Comparison of ENCODE assay signal across 2 cellular contexts in the genomic region with DNA sequence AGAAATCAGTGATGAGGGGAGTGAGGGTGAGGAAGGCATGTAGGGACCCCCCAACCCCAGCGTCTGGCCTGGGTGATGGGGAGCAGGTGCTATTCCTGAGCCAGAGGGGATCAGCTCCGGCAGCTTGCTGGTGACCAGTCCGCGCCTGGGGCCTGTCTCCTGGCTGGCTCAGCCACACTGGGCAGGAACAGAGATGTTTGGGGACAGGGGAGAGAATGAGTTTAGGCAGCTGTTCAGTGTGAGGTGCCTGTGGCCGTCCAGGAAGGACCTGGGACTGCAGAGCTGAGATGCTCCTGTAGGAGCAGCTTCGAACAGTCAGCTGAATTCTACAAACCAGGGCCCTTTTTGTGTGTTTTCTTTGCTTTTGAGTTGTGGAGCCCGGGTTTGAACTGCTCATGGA.
TF ChIP-seq lines count a peak whose summit lies in the region.

No MANE protein-coding gene starts in this region.

TF ChIP-seq in A549, 52 proteins besides CTCF, POLR2A, EP300 and RAD21:
- TF ChIP-seq FOSL2 (IDR thresholded peaks at IDR 0.05) (no peak), FOSL2 (CRISPR knock-in tag; IDR thresholded peaks at IDR 0.05) (no peak), CBX2 (IDR thresholded peaks at IDR 0.05; ENCODE audit: borderline replicate concordance, low read depth) (no peak), HMGXB4 (CRISPR knock-in tag; IDR thresholded peaks at IDR 0.05; ENCODE audit: borderline replicate concordance) (no peak), RARB (CRISPR knock-in tag; IDR thresholded peaks at IDR 0.05) (no peak), KDM5A (IDR thresholded peaks at IDR 0.05) (no peak), JUN (IDR thresholded peaks at IDR 0.05) (no peak), MYC (IDR thresholded peaks at IDR 0.05; ENCODE audit: borderline replicate concordance, low read length) (no peak), ZSCAN20 (CRISPR knock-in tag; IDR thresholded peaks at IDR 0.05) (no peak), BCL3 (IDR thresholded peaks at IDR 0.05) (no peak), RFX5 (IDR thresholded peaks at IDR 0.05) (no peak), MAFK (IDR thresholded peaks at IDR 0.05; ENCODE audit: partially characterized antibody) (no peak), PBX3 (IDR thresholded peaks at IDR 0.05) (no peak)
- TF ChIP-seq, protein P1, sequence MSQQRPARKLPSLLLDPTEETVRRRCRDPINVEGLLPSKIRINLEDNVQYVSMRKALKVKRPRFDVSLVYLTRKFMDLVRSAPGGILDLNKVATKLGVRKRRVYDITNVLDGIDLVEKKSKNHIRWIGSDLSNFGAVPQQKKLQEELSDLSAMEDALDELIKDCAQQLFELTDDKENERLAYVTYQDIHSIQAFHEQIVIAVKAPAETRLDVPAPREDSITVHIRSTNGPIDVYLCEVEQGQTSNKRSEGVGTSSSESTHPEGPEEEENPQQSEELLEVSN (IDR thresholded peaks at IDR 0.05; ENCODE audit: borderline replicate concordance, low read depth) = no peak
- TF ChIP-seq, protein P2, sequence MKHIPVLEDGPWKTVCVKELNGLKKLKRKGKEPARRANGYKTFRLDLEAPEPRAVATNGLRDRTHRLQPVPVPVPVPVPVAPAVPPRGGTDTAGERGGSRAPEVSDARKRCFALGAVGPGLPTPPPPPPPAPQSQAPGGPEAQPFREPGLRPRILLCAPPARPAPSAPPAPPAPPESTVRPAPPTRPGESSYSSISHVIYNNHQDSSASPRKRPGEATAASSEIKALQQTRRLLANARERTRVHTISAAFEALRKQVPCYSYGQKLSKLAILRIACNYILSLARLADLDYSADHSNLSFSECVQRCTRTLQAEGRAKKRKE (CRISPR knock-in tag; IDR thresholded peaks at IDR 0.05; ENCODE audit: low read depth) = no peak
TF ChIP-seq in A549: peak in this region for 0.

TF ChIP-seq in H1, 55 proteins besides CTCF, POLR2A, EP300 and RAD21:
- TF ChIP-seq ATF3 (IDR thresholded peaks at IDR 0.05; ENCODE audit: insufficient read depth, low read depth, low read length) (no peak), CHD1 (IDR thresholded peaks at IDR 0.05; ENCODE audit: low read depth, low read length) (no peak), EZH2 (IDR thresholded peaks at IDR 0.05; ENCODE audit: low read depth, low read length, severe bottlenecking) (no peak), NANOG (IDR thresholded peaks at IDR 0.05; ENCODE audit: insufficient read depth, low read depth, low read length, poor library complexity, severe bottlenecking) (no peak), TAF1 (IDR thresholded peaks at IDR 0.05; ENCODE audit: low read depth, low read length) (no peak), SP1 (IDR thresholded peaks at IDR 0.05; ENCODE audit: low read depth, low read length) (no peak), GABPA (IDR thresholded peaks at IDR 0.05; ENCODE audit: borderline replicate concordance, insufficient read depth, low read length) (no peak), EGR1 (IDR thresholded peaks at IDR 0.05; ENCODE audit: borderline replicate concordance, low read depth, low read length) (no peak), CHD2 (IDR thresholded peaks at IDR 0.05; ENCODE audit: low read length) (no peak), BCL11A (IDR thresholded peaks at IDR 0.05; ENCODE audit: low read depth in 2 of 2, low read length in 2 of 2) (no peak), SP4 (IDR thresholded peaks at IDR 0.05; ENCODE audit: low read length) (no peak), PHF8 (conservative IDR thresholded peaks at IDR 0.05; ENCODE audit: low read depth, low read length) (no peak), SAP30 (IDR thresholded peaks at IDR 0.05; ENCODE audit: insufficient read depth, insufficient replicate concordance, low read length) (no peak)
- TF ChIP-seq, protein P1 (IDR thresholded peaks at IDR 0.05) = no peak
